In the genomic region with DNA sequence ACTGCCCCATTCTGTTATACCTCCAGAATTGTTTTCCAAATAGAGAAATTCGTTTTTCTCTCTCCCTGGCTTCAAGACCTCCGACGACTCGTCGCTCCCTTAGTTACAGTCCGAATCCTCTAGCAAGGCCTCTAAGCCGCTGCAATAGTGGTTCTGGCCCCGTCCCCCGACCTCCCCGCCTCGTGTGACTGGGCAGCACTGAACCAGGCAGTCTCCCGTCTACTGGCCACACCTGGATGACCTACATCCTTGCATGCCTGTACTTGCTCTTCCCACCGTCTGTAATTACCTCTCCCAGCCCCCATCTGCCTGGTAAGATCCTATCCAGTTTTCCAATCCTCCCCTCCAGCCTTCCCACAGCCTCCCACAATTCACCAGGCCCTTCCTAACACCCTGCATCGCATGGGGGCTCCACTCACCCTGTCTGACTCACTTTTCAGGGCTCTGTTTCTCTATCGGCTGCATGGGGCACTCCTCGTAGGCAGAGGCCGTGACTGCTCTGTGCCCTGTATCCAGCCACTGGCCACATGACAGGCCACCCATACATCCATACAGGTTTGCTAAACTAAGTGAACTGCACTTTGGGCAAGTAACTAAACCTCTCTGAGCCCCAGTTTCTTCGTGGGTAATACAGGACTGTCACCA, we compare ENCODE assay signal across 1 cellular context.
TF ChIP-seq lines count a peak whose summit lies in the region.

No MANE protein-coding gene starts in this region.

TF ChIP-seq in IMR-90, 13 proteins besides CTCF, POLR2A, EP300 and RAD21 (continued from another document):
- TF ChIP-seq MXI1 (IDR thresholded peaks at IDR 0.05; ENCODE audit: borderline replicate concordance, low read depth, low read length) = no peak
- no peak for TF ChIP-seq CEBPB (IDR thresholded peaks at IDR 0.05; ENCODE audit: low read depth, low read length)
- TF ChIP-seq BHLHE40 (IDR thresholded peaks at IDR 0.05; ENCODE audit: low read depth, low read length) = no peak
- no peak for TF ChIP-seq NFE2L2 (IDR thresholded peaks at IDR 0.05; ENCODE audit: low read depth, low read length)
- no peak for TF ChIP-seq MAFK (IDR thresholded peaks at IDR 0.05; ENCODE audit: low read depth, low read length)
- TF ChIP-seq, protein P1, sequence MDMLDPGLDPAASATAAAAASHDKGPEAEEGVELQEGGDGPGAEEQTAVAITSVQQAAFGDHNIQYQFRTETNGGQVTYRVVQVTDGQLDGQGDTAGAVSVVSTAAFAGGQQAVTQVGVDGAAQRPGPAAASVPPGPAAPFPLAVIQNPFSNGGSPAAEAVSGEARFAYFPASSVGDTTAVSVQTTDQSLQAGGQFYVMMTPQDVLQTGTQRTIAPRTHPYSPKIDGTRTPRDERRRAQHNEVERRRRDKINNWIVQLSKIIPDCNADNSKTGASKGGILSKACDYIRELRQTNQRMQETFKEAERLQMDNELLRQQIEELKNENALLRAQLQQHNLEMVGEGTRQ (IDR thresholded peaks at IDR 0.05; ENCODE audit: low read depth, low read length) = no peak
- TF ChIP-seq MAZ (IDR thresholded peaks at IDR 0.05; ENCODE audit: borderline replicate concordance, low read depth, low read length) = no peak
- TF ChIP-seq, protein P2, sequence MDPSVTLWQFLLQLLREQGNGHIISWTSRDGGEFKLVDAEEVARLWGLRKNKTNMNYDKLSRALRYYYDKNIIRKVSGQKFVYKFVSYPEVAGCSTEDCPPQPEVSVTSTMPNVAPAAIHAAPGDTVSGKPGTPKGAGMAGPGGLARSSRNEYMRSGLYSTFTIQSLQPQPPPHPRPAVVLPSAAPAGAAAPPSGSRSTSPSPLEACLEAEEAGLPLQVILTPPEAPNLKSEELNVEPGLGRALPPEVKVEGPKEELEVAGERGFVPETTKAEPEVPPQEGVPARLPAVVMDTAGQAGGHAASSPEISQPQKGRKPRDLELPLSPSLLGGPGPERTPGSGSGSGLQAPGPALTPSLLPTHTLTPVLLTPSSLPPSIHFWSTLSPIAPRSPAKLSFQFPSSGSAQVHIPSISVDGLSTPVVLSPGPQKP (IDR thresholded peaks at IDR 0.05; ENCODE audit: borderline replicate concordance, low read depth, low read length) = no peak
